In the genomic region with DNA sequence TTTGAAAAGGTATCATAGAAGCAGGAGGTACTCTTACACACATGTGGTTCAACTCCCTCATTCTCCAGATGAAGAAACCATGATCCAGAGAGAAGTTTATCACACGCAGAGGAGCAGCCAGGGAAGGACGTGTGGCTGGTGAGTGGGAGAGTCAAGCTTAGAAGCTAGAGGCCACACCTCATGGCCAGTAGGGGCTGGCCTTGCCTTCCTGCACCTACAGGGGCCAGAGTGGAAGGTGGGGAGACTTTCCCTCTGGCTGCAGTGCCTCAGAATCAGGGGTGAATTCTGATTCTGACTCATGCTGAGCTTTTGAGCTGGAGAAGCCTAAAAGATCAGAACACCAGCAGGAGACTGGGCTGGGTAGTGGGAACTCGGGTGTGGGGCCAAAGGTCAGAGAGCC, we compare ENCODE assay signal across 2 cellular contexts.
TF ChIP-seq lines count a peak whose summit lies in the region.

No MANE protein-coding gene starts in this region.

TF ChIP-seq in H1, 55 proteins besides CTCF, POLR2A, EP300 and RAD21:
- TF ChIP-seq, protein P1, sequence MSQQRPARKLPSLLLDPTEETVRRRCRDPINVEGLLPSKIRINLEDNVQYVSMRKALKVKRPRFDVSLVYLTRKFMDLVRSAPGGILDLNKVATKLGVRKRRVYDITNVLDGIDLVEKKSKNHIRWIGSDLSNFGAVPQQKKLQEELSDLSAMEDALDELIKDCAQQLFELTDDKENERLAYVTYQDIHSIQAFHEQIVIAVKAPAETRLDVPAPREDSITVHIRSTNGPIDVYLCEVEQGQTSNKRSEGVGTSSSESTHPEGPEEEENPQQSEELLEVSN (IDR thresholded peaks at IDR 0.05): no peak

TF ChIP-seq in HEK293T, 16 proteins besides CTCF, POLR2A, EP300 and RAD21:
- TF ChIP-seq BHLHE40 (IDR thresholded peaks at IDR 0.05; ENCODE audit: borderline replicate concordance): no peak
- TF ChIP-seq ELF4 (IDR thresholded peaks at IDR 0.05): no peak
- no peak for TF ChIP-seq SUZ12 (IDR thresholded peaks at IDR 0.05)
- TF ChIP-seq L3MBTL2 (conservative IDR thresholded peaks at IDR 0.05): no peak
- TF ChIP-seq, protein P2, sequence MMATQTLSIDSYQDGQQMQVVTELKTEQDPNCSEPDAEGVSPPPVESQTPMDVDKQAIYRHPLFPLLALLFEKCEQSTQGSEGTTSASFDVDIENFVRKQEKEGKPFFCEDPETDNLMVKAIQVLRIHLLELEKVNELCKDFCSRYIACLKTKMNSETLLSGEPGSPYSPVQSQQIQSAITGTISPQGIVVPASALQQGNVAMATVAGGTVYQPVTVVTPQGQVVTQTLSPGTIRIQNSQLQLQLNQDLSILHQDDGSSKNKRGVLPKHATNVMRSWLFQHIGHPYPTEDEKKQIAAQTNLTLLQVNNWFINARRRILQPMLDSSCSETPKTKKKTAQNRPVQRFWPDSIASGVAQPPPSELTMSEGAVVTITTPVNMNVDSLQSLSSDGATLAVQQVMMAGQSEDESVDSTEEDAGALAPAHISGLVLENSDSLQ (IDR thresholded peaks at IDR 0.05): no peak
- no peak for TF ChIP-seq ARNT (IDR thresholded peaks at IDR 0.05)
- no peak for TF ChIP-seq TARDBP (IDR thresholded peaks at IDR 0.05)
- TF ChIP-seq FOXK2 (IDR thresholded peaks at IDR 0.05): no peak
- no peak for TF ChIP-seq CTBP1 (IDR thresholded peaks at IDR 0.05; ENCODE audit: borderline replicate concordance)
- no peak for TF ChIP-seq FOXA1 (IDR thresholded peaks at IDR 0.05)
- no peak for TF ChIP-seq FOXM1 (IDR thresholded peaks at IDR 0.05; ENCODE audit: borderline replicate concordance)
- no peak for TF ChIP-seq HDGF (IDR thresholded peaks at IDR 0.05; ENCODE audit: borderline replicate concordance)
TF ChIP-seq in HEK293T: peak in this region for 0.
